Comparison of ENCODE assay signal across 22 cellular contexts in the genomic region with DNA sequence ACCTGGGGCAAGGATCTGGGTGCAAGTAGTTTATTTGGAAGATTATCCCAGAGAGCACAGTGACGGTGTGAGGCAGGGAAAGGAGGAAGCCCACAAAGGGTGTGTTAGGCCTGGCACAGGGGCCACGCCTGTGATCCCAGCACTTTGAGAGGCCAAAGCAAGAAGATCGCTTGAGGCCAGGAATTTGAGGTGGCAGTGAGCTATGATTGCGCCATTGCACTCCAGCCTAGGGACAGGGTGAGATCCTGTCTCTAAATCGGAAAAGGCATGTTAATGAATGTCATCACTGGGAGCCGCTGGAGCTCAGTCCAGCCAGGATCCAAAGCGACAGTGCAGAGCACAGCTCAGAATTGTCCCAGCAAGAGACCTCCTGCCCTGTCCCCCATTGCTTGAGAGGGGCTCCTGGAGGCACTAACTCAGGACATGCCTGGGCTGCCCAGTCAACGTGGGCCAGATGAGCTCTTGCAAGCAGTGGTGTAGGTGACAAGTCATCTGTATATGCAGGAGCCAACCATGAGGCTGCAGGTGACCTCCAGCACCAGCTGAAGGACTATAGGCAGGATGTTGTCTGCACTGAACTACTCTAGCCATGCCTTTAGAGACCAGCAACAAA. TPM values are rescaled to one million over a fixed set of nuclear protein-coding genes. Genes with fewer than 3 reads are reported as not detected.
A peak's percentile ranks its signal among the peaks of the same experiment; 100 is the strongest.
DNase-seq lines count a peak whose midpoint lies in the region; ATAC-seq, FAIRE-seq and TF ChIP-seq lines count a peak whose summit lies in the region.
"Had no signal": no experiment of that assay in that cellular context is flagged by ENCODE, and none has a peak within 500 bp of the region (broad histone marks: within the 10 kb centered on the region; RNA-seq: fewer than 3 reads in every experiment).

No MANE protein-coding gene starts in this region.

- peaks cover 4% of the 10 kb centered on the region; the same call in 1 of the 2 replicates for H3K23me2 ChIP-seq in H1 (ENCODE audit: low read depth, low read length)

- H3K4me3 ChIP-seq in PC-9 (no peak overlapping the region), H1 (ENCODE audit: extremely low read depth in 1 of 4, insufficient read depth in 2 of 4, low read depth in 3 of 4, low read length in 4 of 4) (no peak overlapping the region), SJCRH30 (no peak overlapping the region)
- H3K4me3 ChIP-seq: A549, GM23338, SJSA1 had no signal

- H2AK5ac ChIP-seq in H1 (ENCODE audit: low read depth, low read length), result no peak overlapping the region

- 0 out of 2 replicates have a peak overlapping the region, but pooled peaks have one; percentile 17 for H2BK12ac ChIP-seq in H1 (ENCODE audit: low read depth, low read length)

- no peaks in the 10 kb centered on the region for H3K9me2 ChIP-seq in PC-9 (ENCODE audit: insufficient read depth)

- H3K79me1 ChIP-seq in H1 (ENCODE audit: low read depth, low read length), result no peaks in the 10 kb centered on the region

- H3K14ac ChIP-seq in H1 (ENCODE audit: insufficient read length), result no peak overlapping the region

- TF ChIP-seq RAD21 in H1 (IDR thresholded peaks at IDR 0.05 in 1 of 2, conservative IDR thresholded peaks at IDR 0.05 in 1 of 2; ENCODE audit: low read depth in 2 of 2, low read length in 2 of 2), result no peak

- TF ChIP-seq CTCF in PC-9 (conservative IDR thresholded peaks at IDR 0.05) (no peak), H1 (IDR thresholded peaks at IDR 0.05; ENCODE audit: control extremely low read depth in 1 of 3, insufficient read depth in 1 of 3, low read depth in 1 of 3, low read length in 3 of 3) (no peak)

- H3K4me1 Mint-ChIP-seq in immature natural killer cell, result no peaks in the 10 kb centered on the region
- H3K4me1 Mint-ChIP-seq: IgD-negative memory B cell had no signal

- POLR2A ChIA-PET in PC-9 (lab: Charles Lee; ENCODE audit: unreplicated experiment), result interaction anchor here (0.7 kb wide), 1 partner anchor 935 kb away, joined by 3 read pairs; no protein-coding TSS in a partner anchor
- POLR2A ChIA-PET in H1 (lab: Charles Lee; ENCODE audit: partially characterized antibody), result interaction anchor here (0.6 kb wide), 1 partner anchor 8 kb away, joined by 3 read pairs; no protein-coding TSS in a partner anchor

- FAIRE-seq in H1 (lab: Jason Lieb, UNC), result no peak
- FAIRE-seq: A549, GM12891, GM18507 had no signal

- no peak overlapping the region for H4K8ac ChIP-seq in H1 (ENCODE audit: extremely low read depth, insufficient read depth, low read length)

- BruUV-seq in PC-9 (replicated peaks; lab: Mats Ljungman, UMichigan), result no TSS peak

- H3K27me3 ChIP-seq in PC-9 (ENCODE audit: insufficient read depth, low read depth) (no peaks in the 10 kb centered on the region), H1 (replicated peaks in 1 of 4; ENCODE audit: control insufficient read depth in 3 of 4, extremely low read depth in 1 of 4, insufficient read depth in 3 of 4, low read length in 3 of 4) (no peaks in the 10 kb centered on the region), SJCRH30 (no peaks in the 10 kb centered on the region)
- H3K27me3 ChIP-seq: SJSA1 had no signal

- H3K18ac ChIP-seq in H1 (ENCODE audit: extremely low read depth, low read length), result no peak overlapping the region

- H3K79me2 ChIP-seq in PC-9 (ENCODE audit: low read depth), result no peaks in the 10 kb centered on the region
- H3K79me2 ChIP-seq in H1 (ENCODE audit: control insufficient read depth in 1 of 2, insufficient read depth in 2 of 2, low read length in 2 of 2), result no peaks in the 10 kb centered on the region

- no peak for TF ChIP-seq EP300 in H1 (IDR thresholded peaks at IDR 0.05; ENCODE audit: borderline replicate concordance in 1 of 2, low read depth in 2 of 2, low read length in 2 of 2)

- peaks cover 57% of the 10 kb centered on the region for H3F3A ChIP-seq in PC-9 (ENCODE audit: insufficient read depth, low read depth)

- H3K23ac ChIP-seq in H1 (ENCODE audit: insufficient read length), result no peak overlapping the region

- no peak overlapping the region for H2BK15ac ChIP-seq in H1 (ENCODE audit: low read length)

- H3K27ac ChIP-seq in PC-9, result peak overlapping the region; percentile 79
- H3K27ac ChIP-seq in H1 (ENCODE audit: low read depth, low read length), result no peak overlapping the region
- no peak overlapping the region for H3K27ac ChIP-seq in SJCRH30
- H3K27ac ChIP-seq: C4-2B, SJSA1 had no signal

- no peak overlapping the region for H3K56ac ChIP-seq in H1 (replicated peaks; ENCODE audit: insufficient read length, low read depth, low read length)

- ATAC-seq in HG02571 (IDR thresholded peaks at IDR 0.05; ENCODE audit: unreplicated experiment), result no peak
- ATAC-seq: A549, GM23338 had no signal

- no peaks in the 10 kb centered on the region for H3K36me3 Mint-ChIP-seq in immature natural killer cell

- H3K9me3 ChIP-seq in PC-9 (ENCODE audit: insufficient read depth, low read depth), result no peaks in the 10 kb centered on the region
- H3K9me3 ChIP-seq in H1 (ENCODE audit: insufficient read depth in 2 of 2, low read depth in 1 of 2, low read length in 1 of 2), result no peaks in the 10 kb centered on the region
- no peaks in the 10 kb centered on the region for H3K9me3 ChIP-seq in SJCRH30 (replicated peaks)
- H3K9me3 ChIP-seq: A549, SJSA1 had no signal

- H3K4me2 ChIP-seq in PC-9, result peak overlapping the region; percentile 67
- no peak overlapping the region for H3K4me2 ChIP-seq in H1 (ENCODE audit: insufficient read depth in 1 of 2, low read depth in 2 of 2, low read length in 2 of 2)
- H3K4me2 ChIP-seq: A549, GM23338 had no signal

- peaks cover 74% of the 10 kb centered on the region for H3K4me1 ChIP-seq in PC-9 (replicated peaks; ENCODE audit: insufficient read depth)
- peaks cover 0 to 5% (median 2%) of the 10 kb centered on the region in 4 experiments; a peak in 4 of 7 replicates for H3K4me1 ChIP-seq in H1 (replicated peaks in 1 of 4; ENCODE audit: control insufficient read depth in 3 of 4, insufficient read depth in 4 of 4, low read length in 3 of 4)
- H3K4me1 ChIP-seq in SJCRH30, result no peaks in the 10 kb centered on the region

- no peak overlapping the region for H4K91ac ChIP-seq in H1 (replicated peaks; ENCODE audit: insufficient read length, low read length)

- H2BK120ac ChIP-seq in H1 (replicated peaks; ENCODE audit: low read depth, low read length), result no peak overlapping the region

- H3K9ac ChIP-seq in H1 (replicated peaks in 1 of 4; ENCODE audit: extremely low read depth in 1 of 4, low read depth in 3 of 4, low read length in 3 of 4), result no peak overlapping the region

- TF ChIP-seq POLR2A in H1 (IDR thresholded peaks at IDR 0.05; ENCODE audit: control extremely low read depth in 1 of 2, low read depth in 2 of 2, low read length in 2 of 2), result no peak

- CTCF ChIA-PET in PC-9 (lab: Charles Lee) (interaction anchor here (0.8 to 1.7 kb wide), 4 partner anchors 9 to 38 kb away, joined by 3 to 9 read pairs (median 6); no protein-coding TSS in a partner anchor), H1 (lab: Charles Lee; ENCODE audit: partially characterized antibody) (interaction anchor here (0.7 to 51.2 kb wide), 10 partner anchors 11 to 115 kb away, joined by 3 to 856 read pairs (median 5); no protein-coding TSS in a partner anchor)

- no peaks in the 10 kb centered on the region for H3K9me3 Mint-ChIP-seq in immature natural killer cell
- H3K9me3 Mint-ChIP-seq: GM23338 had no signal

- H4K5ac ChIP-seq in H1 (ENCODE audit: insufficient read length, low read depth, low read length), result no peak overlapping the region

- H3K36me3 ChIP-seq in PC-9 (ENCODE audit: low read depth), result no peaks in the 10 kb centered on the region
- no peaks in the 10 kb centered on the region for H3K36me3 ChIP-seq in H1 (ENCODE audit: control insufficient read depth in 2 of 4, insufficient read depth in 4 of 4, low read length in 3 of 4)
- H3K36me3 ChIP-seq in SJCRH30, result no peaks in the 10 kb centered on the region
- H3K36me3 ChIP-seq: SJSA1 had no signal

- no peak overlapping the region for H3K4me3 Mint-ChIP-seq in immature natural killer cell
- H3K4me3 Mint-ChIP-seq: GM23338, IgD-negative memory B cell had no signal

- H3K27ac Mint-ChIP-seq in immature natural killer cell, result no peak overlapping the region
- H3K27ac Mint-ChIP-seq: GM23338, IgD-negative memory B cell had no signal

- no peak overlapping the region; the same call in 1 of the 2 replicates for H2BK5ac ChIP-seq in H1 (ENCODE audit: low read depth, low read length)

- H2AFZ ChIP-seq in PC-9 (no peak overlapping the region; the same call in 1 of the 2 replicates), H1 (ENCODE audit: low read length) (no peak overlapping the region)
- H2AFZ ChIP-seq: GM23338 had no signal

- peaks cover 3 to 11% (median 3%) of the 10 kb centered on the region in 3 donors for H3K27me3 Mint-ChIP-seq in immature natural killer cell (ENCODE audit: low read depth in 3 of 3)

- DNase-seq in EH (ENCODE audit: low read depth), result peak; percentile 63
- DNase-seq in PC-9, result peak; percentile 73 to 88
- DNase-seq in H1 (ENCODE audit: low read depth in 1 of 2, low spot score in 2 of 2), result no peak
- peak; percentile 66 for DNase-seq in posterior vena cava (ENCODE audit: low spot score)
- DNase-seq in SJCRH30, result no peak
- no peak for DNase-seq in immature natural killer cell
- DNase-seq in ecto neural progenitor cell (ENCODE audit: low spot score), result no peak
- DNase-seq: DMS 273 treated with DMSO at 0.1 percent for 48 hours, GF-D8, Kasumi-1, NCI-H1105 treated with DMSO at 0.1 percent for 48 hours, NCI-H1694 treated with DMSO at 0.1 percent for 48 hours, NCI-H226, NCI-H69 had no signal

- WGBS in H1 (ENCODE audit: extremely low coverage in 1 of 2, insufficient coverage in 1 of 2, insufficient read length in 1 of 2, insufficient replicate concordance in 2 of 2, low coverage in 1 of 2, low lambda C conversion rate in 2 of 2, missing lambda C conversion rate in 1 of 2), 2 experiments, result 93% methylated on average over 8 of the region's 8 CpGs; no CpG with 5 or more reads in 1 of the 2 experiments

- intact Hi-C loops in PC-9 (cut with micrococcal nuclease; ENCODE audit: unreplicated experiment), result loop anchor here (1.0 to 10.0 kb wide), 3 partner anchors 21 to 321 kb away; no protein-coding TSS in a partner anchor
- intact Hi-C loops in posterior vena cava (cut with DNase I), result loop anchor here in 1 of 2 donors (5.0 kb wide), 1 partner anchor 877 kb away; no protein-coding TSS in a partner anchor

- no peak overlapping the region for H3K4ac ChIP-seq in H1 (replicated peaks; ENCODE audit: insufficient read length, low read depth, low read length)

- H2BK20ac ChIP-seq in H1 (ENCODE audit: low read length), result no peak overlapping the region; the same call in 1 of the 2 replicates

- H4K20me1 ChIP-seq in PC-9 (ENCODE audit: insufficient read depth), result no peaks in the 10 kb centered on the region
- H4K20me1 ChIP-seq in H1 (replicated peaks in 1 of 2; ENCODE audit: control insufficient read depth in 1 of 2, insufficient read depth in 2 of 2, low read length in 2 of 2), result no peaks in the 10 kb centered on the region

RNA-seq across cellular contexts. Expression of a gene that starts 15.0 kb away (rescaled TPM):
- total RNA-seq in PC-9 (2021) (0.57 and 1.8 TPM in 2 replicates), posterior vena cava (100 to 1,000 TPM; 283 to 585 TPM)
- 15.5 and 17.4 TPM in 2 replicates for total RNA-seq in H1 (2021; fragmentation: NEBNext Ultra II Directional; extraction: Animal tissue kit (Norgen Biotek cat#: 25700))
- polyA plus RNA-seq in H1 (2011; rRNA removed) (24.2 and 26.5 TPM in 2 replicates), immature natural killer cell (1 to 10 TPM; 1.8 to 2.5 (median 2.2) TPM)
- 18.1 TPM for polyA plus RNA-seq in H1 (2011; cell fraction: cytosol; rRNA removed)
- polyA plus RNA-seq in H1 (2011; cell fraction: nucleus; rRNA removed), result 23.2 TPM
- polyA plus RNA-seq in H1 (2012, experiment 1 of 2), result 7.5 to 15.3 TPM (median 12.9 TPM) in 4 replicates
- 12.0 TPM for polyA plus RNA-seq in H1 (2012, experiment 2 of 2)
- 42.7 TPM for polyA plus RNA-seq in H1 (2013, experiment 1 of 2)
- 31.4 TPM for polyA plus RNA-seq in H1 (2013, experiment 2 of 2)
- polyA minus RNA-seq in H1 (2011; rRNA and poly(A)+ RNA removed), result 9.5 and 12.2 TPM in 2 replicates
- polyA minus RNA-seq in H1 (2011; cell fraction: cytosol; rRNA and poly(A)+ RNA removed), result 17.5 TPM
- polyA minus RNA-seq in H1 (2011; cell fraction: nucleus; rRNA and poly(A)+ RNA removed), result 6.6 TPM
- not detected in 2 replicates for total RNA-seq in SJCRH30 (2014; rRNA removed; shearing (Covaris generic))

RNA-seq across cellular contexts. Expression of a gene that starts 53.8 kb away (rescaled TPM):
- 18.4 and 24.3 TPM in 2 replicates for total RNA-seq in PC-9 (2021)
- total RNA-seq in H1 (2021; fragmentation: NEBNext Ultra II Directional; extraction: Animal tissue kit (Norgen Biotek cat#: 25700)), result 7.4 and 7.5 TPM in 2 replicates
- 6.8 and 7.7 TPM in 2 replicates for polyA plus RNA-seq in H1 (2011; rRNA removed)
- polyA plus RNA-seq in H1 (2011; cell fraction: cytosol; rRNA removed), result 7.9 TPM
- 8.3 TPM for polyA plus RNA-seq in H1 (2011; cell fraction: nucleus; rRNA removed)
- 6.0 to 17.0 TPM (median 10.6 TPM) in 4 replicates for polyA plus RNA-seq in H1 (2012, experiment 1 of 2)
- 20.4 TPM for polyA plus RNA-seq in H1 (2012, experiment 2 of 2)
- 5.8 TPM for polyA plus RNA-seq in H1 (2013, experiment 1 of 2)
- polyA plus RNA-seq in H1 (2013, experiment 2 of 2), result 6.0 TPM
- 5.5 and 9.7 TPM in 2 replicates for polyA minus RNA-seq in H1 (2011; rRNA and poly(A)+ RNA removed)
- 5.5 TPM for polyA minus RNA-seq in H1 (2011; cell fraction: cytosol; rRNA and poly(A)+ RNA removed)
- 6.2 TPM for polyA minus RNA-seq in H1 (2011; cell fraction: nucleus; rRNA and poly(A)+ RNA removed)
- total RNA-seq in posterior vena cava, result 10 to 100 TPM; 12.9 to 15.3 TPM
- total RNA-seq in SJCRH30 (2014; rRNA removed; shearing (Covaris generic)), result 30.7 and 32.5 TPM in 2 replicates
- 1 to 10 TPM; 5.3 to 8.2 (median 5.4) TPM for polyA plus RNA-seq in immature natural killer cell

Comparison
In these comparisons a context has a peak if more than half of its experiments do, and no peak if none do; other contexts are left out.
1. DNase-seq: peak in EH (single experiment), PC-9 (2 of 2) and posterior vena cava (single experiment); none in H1 (0 of 2), SJCRH30 (0 of 2), immature natural killer cell (0 of 3) and ecto neural progenitor cell (single experiment).
2. RNA of a gene that starts 15.0 kb away (total RNA-seq): 283 to 585 TPM in posterior vena cava; 15.5 to 17.4 TPM in H1, 0.57 to 1.8 TPM in PC-9 and not detected in SJCRH30; every median in the first group is over 10 times any median in the second.